18 cellular contexts compared by ENCODE assay signal in genomic region chr12:76898472-76898871, GRCh38. TPM values are rescaled to one million over a fixed set of nuclear protein-coding genes. Genes with fewer than 3 reads are reported as not detected.
DNase-seq lines count a peak whose midpoint lies in the region; ATAC-seq and TF ChIP-seq lines count a peak whose summit lies in the region.
"Had no signal": no experiment of that assay in that cellular context is flagged by ENCODE, and none has a peak within 500 bp of the region (broad histone marks: within the 10 kb centered on the region; RNA-seq: fewer than 3 reads in every experiment).

No MANE protein-coding gene starts in this region.

- peaks cover 8% of the 10 kb centered on the region for H3F3A ChIP-seq in neural progenitor cell (ENCODE audit: low read depth)

- no peak overlapping the region for H3K4me3 ChIP-seq in neural progenitor cell

- H3K27ac Mint-ChIP-seq in neural progenitor cell, result no peak overlapping the region
- H3K27ac Mint-ChIP-seq in activated T-cell treated with anti-CD3 and anti-CD28 coated beads, Interleukin-2, amount 50 U/mL, for 24 hours, result no peak overlapping the region
- no peak overlapping the region for H3K27ac Mint-ChIP-seq in activated T-helper 17 cell treated with anti-CD3 and anti-CD28 coated beads, Interleukin-2, amount 50 U/mL, for 72 hours
- H3K27ac Mint-ChIP-seq: CD8-positive, alpha-beta T cell; HFFc6 had no signal

- no peaks in the 10 kb centered on the region for H4K20me1 ChIP-seq in neural progenitor cell (ENCODE audit: low read depth)

- H3K4me1 ChIP-seq in neural progenitor cell, result peaks cover 13% of the 10 kb centered on the region

- peaks cover 9% of the 10 kb centered on the region for H3K27me3 Mint-ChIP-seq in neural progenitor cell (ENCODE audit: insufficient read depth, low read depth)
- no peaks in the 10 kb centered on the region for H3K27me3 Mint-ChIP-seq in activated T-cell treated with anti-CD3 and anti-CD28 coated beads, Interleukin-2, amount 50 U/mL, for 24 hours
- H3K27me3 Mint-ChIP-seq in activated T-helper 17 cell treated with anti-CD3 and anti-CD28 coated beads, Interleukin-2, amount 50 U/mL, for 72 hours, result no peaks in the 10 kb centered on the region
- H3K27me3 Mint-ChIP-seq in activated T-cell treated with anti-CD3 and anti-CD28 coated beads, Interleukin-2, amount 50 U/mL, for 4 hours (ENCODE audit: low read depth), result no peaks in the 10 kb centered on the region

- in situ Hi-C loops in G401 (cut with HindIII; ENCODE audit: low sequenced_read_pairs), result no loop called here

- no peak for TF ChIP-seq CTCF in neural progenitor cell (IDR thresholded peaks at IDR 0.05)

- no peak overlapping the region for H2AFZ ChIP-seq in neural progenitor cell (replicated peaks)

- no peak overlapping the region for H3K4me3 Mint-ChIP-seq in neural progenitor cell
- no peak overlapping the region for H3K4me3 Mint-ChIP-seq in activated T-cell treated with anti-CD3 and anti-CD28 coated beads, Interleukin-2, amount 50 U/mL, for 24 hours
- no peak overlapping the region for H3K4me3 Mint-ChIP-seq in activated T-helper 17 cell treated with anti-CD3 and anti-CD28 coated beads, Interleukin-2, amount 50 U/mL, for 72 hours
- no peak overlapping the region for H3K4me3 Mint-ChIP-seq in activated T-cell treated with anti-CD3 and anti-CD28 coated beads, Interleukin-2, amount 50 U/mL, for 4 hours
- H3K4me3 Mint-ChIP-seq: CD8-positive, alpha-beta T cell; HFFc6 had no signal

- ATAC-seq in SK-N-SH treated with all-trans-retinoic acid at 6 μM for 48 hours, result peak; percentile 66
- no peak for ATAC-seq in activated T-helper 17 cell treated with anti-CD3 and anti-CD28 coated beads, Interleukin-2, amount 50 U/mL, for 72 hours (replicated peaks)
- ATAC-seq in activated T-cell treated with anti-CD3 and anti-CD28 coated beads, Interleukin-2, amount 50 U/mL, for 4 hours, result no peak
- ATAC-seq: CD8-positive, alpha-beta T cell; PC-3 had no signal

- H3K27me3 ChIP-seq in neural progenitor cell, result no peaks in the 10 kb centered on the region

- H3K79me2 ChIP-seq in neural progenitor cell (ENCODE audit: low read depth), result no peaks in the 10 kb centered on the region

- peaks cover 2% of the 10 kb centered on the region for H3K36me3 Mint-ChIP-seq in neural progenitor cell
- H3K36me3 Mint-ChIP-seq in activated T-cell treated with anti-CD3 and anti-CD28 coated beads, Interleukin-2, amount 50 U/mL, for 24 hours (ENCODE audit: low read depth), result no peaks in the 10 kb centered on the region
- no peaks in the 10 kb centered on the region for H3K36me3 Mint-ChIP-seq in activated T-helper 17 cell treated with anti-CD3 and anti-CD28 coated beads, Interleukin-2, amount 50 U/mL, for 72 hours (ENCODE audit: low read depth)
- no peaks in the 10 kb centered on the region for H3K36me3 Mint-ChIP-seq in activated T-cell treated with anti-CD3 and anti-CD28 coated beads, Interleukin-2, amount 50 U/mL, for 4 hours (ENCODE audit: insufficient read depth)
- H3K36me3 Mint-ChIP-seq: CD8-positive, alpha-beta T cell had no signal

- H3K9me3 Mint-ChIP-seq in neural progenitor cell, result peaks cover 18% of the 10 kb centered on the region
- H3K9me3 Mint-ChIP-seq in activated T-cell treated with anti-CD3 and anti-CD28 coated beads, Interleukin-2, amount 50 U/mL, for 24 hours, result peaks cover 5% of the 10 kb centered on the region
- H3K9me3 Mint-ChIP-seq in activated T-helper 17 cell treated with anti-CD3 and anti-CD28 coated beads, Interleukin-2, amount 50 U/mL, for 72 hours, result no peaks in the 10 kb centered on the region
- H3K9me3 Mint-ChIP-seq in activated T-cell treated with anti-CD3 and anti-CD28 coated beads, Interleukin-2, amount 50 U/mL, for 4 hours, result no peaks in the 10 kb centered on the region

- no peak overlapping the region for H3K9ac ChIP-seq in neural progenitor cell

- no peak overlapping the region for H3K4me2 ChIP-seq in neural progenitor cell

- H3K36me3 ChIP-seq in neural progenitor cell, result no peaks in the 10 kb centered on the region

- DNase-seq in G401 (ENCODE audit: low spot score) (peak; percentile 9), fibroblast of peridontal ligament (ENCODE audit: extremely low read depth) (peak; percentile 60), neural progenitor cell (ENCODE audit: low spot score) (peak; percentile 28), DMS 273 treated with DMSO at 0.1 percent for 48 hours (lab: John Stamatoyannopoulos, UW) (no peak)
- no peak for DNase-seq in activated T-cell treated with anti-CD3 and anti-CD28 coated beads, Interleukin-2, amount 50 U/mL, for 24 hours
- DNase-seq in activated T-cell treated with anti-CD3 and anti-CD28 coated beads, Interleukin-2, amount 50 U/mL, for 4 hours, result no peak
- DNase-seq: ACHN; CD8-positive, alpha-beta T cell; DND-41; HFFc6; KBM-7; NCI-H146; NCI-H2081 treated with DMSO at 0.1 percent for 48 hours; NCI-H226; NCI-H526 treated with DMSO at 0.1 percent for 48 hours; PC-3 had no signal

- peaks cover 6% of the 10 kb centered on the region for H3K4me1 Mint-ChIP-seq in neural progenitor cell
- peaks cover 18% of the 10 kb centered on the region for H3K4me1 Mint-ChIP-seq in activated T-cell treated with anti-CD3 and anti-CD28 coated beads, Interleukin-2, amount 50 U/mL, for 24 hours (ENCODE audit: low read depth)
- peaks cover 7% of the 10 kb centered on the region for H3K4me1 Mint-ChIP-seq in activated T-helper 17 cell treated with anti-CD3 and anti-CD28 coated beads, Interleukin-2, amount 50 U/mL, for 72 hours
- H3K4me1 Mint-ChIP-seq in activated T-cell treated with anti-CD3 and anti-CD28 coated beads, Interleukin-2, amount 50 U/mL, for 4 hours (ENCODE audit: low read depth), result peaks cover 8% of the 10 kb centered on the region

- H3K9me3 ChIP-seq in neural progenitor cell (ENCODE audit: low read depth), result no peaks in the 10 kb centered on the region

- H3K27ac ChIP-seq in neural progenitor cell, result peak overlapping the region; percentile 34

TF ChIP-seq in SK-N-SH treated with all-trans-retinoic acid at 6 μM for 48 hours, 23 proteins besides CTCF, POLR2A, EP300 and RAD21:
- TF ChIP-seq TCF4 (CRISPR knock-in tag; IDR thresholded peaks at IDR 0.05; ENCODE audit: borderline replicate concordance) (no peak), TSHZ2 (CRISPR knock-in tag; IDR thresholded peaks at IDR 0.05) (no peak), OSR1 (CRISPR knock-in tag; IDR thresholded peaks at IDR 0.05) (no peak), ZC3H10 (CRISPR knock-in tag; IDR thresholded peaks at IDR 0.05) (no peak), ESRRG (CRISPR knock-in tag; IDR thresholded peaks at IDR 0.05) (no peak), ZNF8 (CRISPR knock-in tag; IDR thresholded peaks at IDR 0.05) (no peak), ZNF70 (CRISPR knock-in tag; IDR thresholded peaks at IDR 0.05) (no peak)
TF ChIP-seq in SK-N-SH treated with all-trans-retinoic acid at 6 μM for 48 hours: peak in this region for 0.

RNA-seq across cellular contexts. Expression of gene CSRP2, which starts 19.7 kb away (rescaled TPM):
- total RNA-seq in G401 (2014; rRNA removed; shearing (Covaris generic)), result 46.2 and 57.5 TPM in 2 replicates
- 353 and 405 TPM in 2 replicates for total RNA-seq in neural progenitor cell (ENCODE audit: low replicate concordance)
- 1 to 10 TPM; 1.2 to 3.1 TPM for total RNA-seq in activated T-helper 17 cell treated with anti-CD3 and anti-CD28 coated beads, Interleukin-2, amount 50 U/mL, for 72 hours
- under 1 TPM; 0.42 to 0.92 (median 0.73) TPM for total RNA-seq in activated T-cell treated with anti-CD3 and anti-CD28 coated beads, Interleukin-2, amount 50 U/mL, for 4 hours
- total RNA-seq: CD8-positive, alpha-beta T cell had no signal

Comparison
In these comparisons a context has a peak if more than half of its experiments do, and no peak if none do; other contexts are left out.
1. DNase-seq: peak in G401 (single experiment), fibroblast of peridontal ligament (single experiment) and neural progenitor cell (single experiment); none in activated T-cell treated with anti-CD3 and anti-CD28 coated beads, Interleukin-2, amount 50 U/mL, for 24 hours (single experiment), DMS 273 treated with DMSO at 0.1 percent for 48 hours (single experiment) and activated T-cell treated with anti-CD3 and anti-CD28 coated beads, Interleukin-2, amount 50 U/mL, for 4 hours (single experiment).
2. RNA of gene CSRP2, which starts 19.7 kb away (total RNA-seq): 353 to 405 TPM in neural progenitor cell and 46.2 to 57.5 TPM in G401; 1.2 to 3.1 TPM in activated T-helper 17 cell treated with anti-CD3 and anti-CD28 coated beads, Interleukin-2, amount 50 U/mL, for 72 hours and 0.42 to 0.92 TPM in activated T-cell treated with anti-CD3 and anti-CD28 coated beads, Interleukin-2, amount 50 U/mL, for 4 hours; every median in the first group is over 10 times any median in the second.